11 cellular contexts compared by ENCODE assay signal in genomic region chr15:33278816-33279612, GRCh38. TPM values are rescaled to one million over a fixed set of nuclear protein-coding genes. Genes with fewer than 3 reads are reported as not detected.
A peak's percentile ranks its signal among the peaks of the same experiment; 100 is the strongest.
DNase-seq lines count a peak whose midpoint lies in the region; TF ChIP-seq lines count a peak whose summit lies in the region.
"Had no signal": no experiment of that assay in that cellular context is flagged by ENCODE, and none has a peak within 500 bp of the region (broad histone marks: within the 10 kb centered on the region; RNA-seq: fewer than 3 reads in every experiment).

No MANE protein-coding gene starts in this region.

- H3K4me3 ChIP-seq in AG04450 (ENCODE audit: low read depth, low read length) (no peak overlapping the region), HUES48 (ENCODE audit: low read depth, low read length) (no peak overlapping the region), coronary artery (no peak overlapping the region)

- H3K27me3 ChIP-seq in AG04450 (ENCODE audit: control insufficient read depth, insufficient read depth, low read length) = no peaks in the 10 kb centered on the region
- H3K27me3 ChIP-seq in HUES48 (ENCODE audit: control insufficient read depth, insufficient read depth, low read length) = no peaks in the 10 kb centered on the region

- peaks cover 24% of the 10 kb centered on the region for H3K4me1 ChIP-seq in HUES48 (ENCODE audit: control insufficient read depth, insufficient read depth, low read length)

- peak; percentile 29 for TF ChIP-seq CTCF in AG04450 (IDR thresholded peaks at IDR 0.05; ENCODE audit: low read depth, low read length)
- no peak for TF ChIP-seq CTCF in coronary artery (IDR thresholded peaks at IDR 0.05)

- DNase-seq in AG04450 (ENCODE audit: low read depth, low spot score) = peak; percentile 36
- peak; percentile 81 for DNase-seq in amniotic epithelial cell (ENCODE audit: low read depth)
- peak; percentile 27 for DNase-seq in iPS-NIHi11 (ENCODE audit: low spot score)
- DNase-seq in effector CD8-positive, alpha-beta T cell (lab: John Stamatoyannopoulos, UW) = no peak
- no peak for DNase-seq in 8988T
- no peak for DNase-seq in Ammon's horn (ENCODE audit: low spot score)
- DNase-seq in coronary artery (ENCODE audit: low spot score) = no peak
- DNase-seq: COR-L47, cortex of kidney, NCI-H524 treated with DMSO at 0.1 percent for 48 hours had no signal

- POLR2A ChIA-PET in AG04450 (lab: Yijun Ruan, JAX) = no interaction called here

- H3K27ac ChIP-seq in AG04450 (ENCODE audit: low read depth, low read length) (no peak overlapping the region), HUES48 (ENCODE audit: low read depth, low read length) (peak overlapping the region; percentile 64), coronary artery (no peak overlapping the region)

- CTCF ChIA-PET in AG04450 (lab: Charles Lee) = interaction anchor here (1.1 to 1.9 kb wide), 2 partner anchors 13 to 14 kb away, joined by 5 to 10 read pairs; no protein-coding TSS in a partner anchor

- H3K36me3 ChIP-seq in HUES48 (ENCODE audit: control insufficient read depth, insufficient read depth, low read length) = no peaks in the 10 kb centered on the region

- no peak overlapping the region for H3K9ac ChIP-seq in HUES48 (ENCODE audit: low read depth, low read length)

- H3K9me3 ChIP-seq in AG04450 (ENCODE audit: control insufficient read depth, insufficient read depth, low read length) (no peaks in the 10 kb centered on the region), HUES48 (ENCODE audit: control insufficient read depth, insufficient read depth, low read length) (no peaks in the 10 kb centered on the region)

RNA-seq across cellular contexts. Expression of gene RYR3, which starts 31.8 kb away (rescaled TPM):
- not detected in 2 replicates for polyA plus RNA-seq in AG04450 (2011; rRNA removed)
- polyA minus RNA-seq in AG04450 (2011; rRNA and poly(A)+ RNA removed) = 0.09 TPM in 1 of 2 replicates, not detected in the other

Comparison
In these comparisons a context has a peak if more than half of its experiments do, and no peak if none do; other contexts are left out.
1. DNase-seq: peak in AG04450 (single experiment), amniotic epithelial cell (single experiment) and iPS-NIHi11 (single experiment); none in effector CD8-positive, alpha-beta T cell (single experiment), 8988T (single experiment), Ammon's horn (single experiment) and coronary artery (single experiment).